ENCODE assay signal across 18 cellular contexts in genomic region chr2:228599781-228600180, GRCh38.
"Had no signal": no experiment of that assay in that cellular context is flagged by ENCODE, and none has a peak within 500 bp of the region (broad histone marks: within the 10 kb centered on the region; RNA-seq: fewer than 3 reads in every experiment).

No MANE protein-coding gene starts in this region.

- H3K27ac ChIP-seq: cardiac muscle cell, dorsolateral prefrontal cortex, gastrocnemius medialis, pancreas, right lobe of liver, stomach, upper lobe of left lung had no signal

- H3K4me1 ChIP-seq: gastrocnemius medialis, pancreas, right lobe of liver, stomach, upper lobe of left lung had no signal

- H3K4me1 Mint-ChIP-seq: activated CD4-positive, alpha-beta T cell treated with anti-CD3 and anti-CD28 coated beads, Interleukin-2, amount 10 ng/mL, durations not matched to agents 7 days and 5 days; natural killer cell; stimulated activated effector memory CD8-positive, alpha-beta T cell treated with anti-CD3 and anti-CD28 coated beads, Interleukin-12 subunit alpha, Interleukin-12 subunit beta, amount 100 ng/mL, for 72 hours had no signal

- H3K27me3 ChIP-seq: cardiac muscle cell, gastrocnemius medialis, pancreas, right lobe of liver, stomach, upper lobe of left lung had no signal

- H3K4me3 Mint-ChIP-seq: activated CD4-positive, alpha-beta T cell treated with anti-CD3 and anti-CD28 coated beads, Interleukin-2, amount 10 ng/mL, durations not matched to agents 7 days and 5 days; activated naive CD8-positive, alpha-beta T cell; activated T-helper 1 cell treated with anti-CD3 and anti-CD28 coated beads, Interleukin-12 subunit alpha, Interleukin-12 subunit beta, Interleukin-2, Interleukin-4 antibody, amounts not matched to agents 30 ng/mL and 10 ng/mL and 1 ng/mL, durations not matched to agents 14 hours and 24 hours and 36 hours; natural killer cell; stimulated activated effector memory CD8-positive, alpha-beta T cell treated with anti-CD3 and anti-CD28 coated beads, Interleukin-12 subunit alpha, Interleukin-12 subunit beta, amount 100 ng/mL, for 72 hours had no signal

- ATAC-seq: activated CD4-positive, CD25-positive, alpha-beta regulatory T cell treated with anti-CD3 and anti-CD28 coated beads, Interleukin-2, amount 50 U/mL, for 24 hours; gastrocnemius medialis; natural killer cell; pancreas; right lobe of liver; stimulated activated effector memory CD8-positive, alpha-beta T cell treated with anti-CD3 and anti-CD28 coated beads, Interleukin-12 subunit alpha, Interleukin-12 subunit beta, amount 100 ng/mL, for 72 hours had no signal

- H3K27ac Mint-ChIP-seq: activated CD4-positive, alpha-beta T cell treated with anti-CD3 and anti-CD28 coated beads, Interleukin-2, amount 10 ng/mL, durations not matched to agents 7 days and 5 days; activated naive CD8-positive, alpha-beta T cell; activated T-helper 1 cell treated with anti-CD3 and anti-CD28 coated beads, Interleukin-12 subunit alpha, Interleukin-12 subunit beta, Interleukin-2, Interleukin-4 antibody, amounts not matched to agents 30 ng/mL and 10 ng/mL and 1 ng/mL, durations not matched to agents 14 hours and 24 hours and 36 hours; natural killer cell; stimulated activated effector memory CD8-positive, alpha-beta T cell treated with anti-CD3 and anti-CD28 coated beads, Interleukin-12 subunit alpha, Interleukin-12 subunit beta, amount 100 ng/mL, for 72 hours had no signal

- H3K4me2 ChIP-seq: smooth muscle cell had no signal

- H3K36me3 ChIP-seq: cardiac muscle cell, gastrocnemius medialis, pancreas, right lobe of liver, stomach, upper lobe of left lung had no signal

- DNase-seq: activated CD4-positive, alpha-beta T cell treated with anti-CD3 and anti-CD28 coated beads, Interleukin-2, amount 10 ng/mL, durations not matched to agents 7 days and 5 days; activated CD8-positive, alpha-beta memory T cell treated with anti-CD3 and anti-CD28 coated beads, Interleukin-2, amount 50 U/mL, for 4 hours; activated gamma-delta T cell treated with Interleukin-2 at 50 U/mL for 16 hours; dorsolateral prefrontal cortex; gastrocnemius medialis; mesendoderm; natural killer cell; pancreas; right lobe of liver; stimulated activated CD4-positive, alpha-beta T cell treated with anti-CD3 and anti-CD28 coated beads, Interleukin-4, amount 100 ng/mL, for 24 hours; stomach; upper lobe of left lung had no signal

- H3K27me3 Mint-ChIP-seq: activated CD4-positive, alpha-beta T cell treated with anti-CD3 and anti-CD28 coated beads, Interleukin-2, amount 10 ng/mL, durations not matched to agents 7 days and 5 days; activated naive CD8-positive, alpha-beta T cell had no signal

- H3K9me3 ChIP-seq: gastrocnemius medialis, pancreas, right lobe of liver, stomach, upper lobe of left lung had no signal

- H3K4me3 ChIP-seq: cardiac muscle cell, dorsolateral prefrontal cortex, gastrocnemius medialis, pancreas, right lobe of liver, smooth muscle cell, stomach, upper lobe of left lung had no signal

- H3K36me3 Mint-ChIP-seq: activated naive CD8-positive, alpha-beta T cell; natural killer cell; stimulated activated effector memory CD8-positive, alpha-beta T cell treated with anti-CD3 and anti-CD28 coated beads, Interleukin-12 subunit alpha, Interleukin-12 subunit beta, amount 100 ng/mL, for 72 hours had no signal
